In the genomic region with DNA sequence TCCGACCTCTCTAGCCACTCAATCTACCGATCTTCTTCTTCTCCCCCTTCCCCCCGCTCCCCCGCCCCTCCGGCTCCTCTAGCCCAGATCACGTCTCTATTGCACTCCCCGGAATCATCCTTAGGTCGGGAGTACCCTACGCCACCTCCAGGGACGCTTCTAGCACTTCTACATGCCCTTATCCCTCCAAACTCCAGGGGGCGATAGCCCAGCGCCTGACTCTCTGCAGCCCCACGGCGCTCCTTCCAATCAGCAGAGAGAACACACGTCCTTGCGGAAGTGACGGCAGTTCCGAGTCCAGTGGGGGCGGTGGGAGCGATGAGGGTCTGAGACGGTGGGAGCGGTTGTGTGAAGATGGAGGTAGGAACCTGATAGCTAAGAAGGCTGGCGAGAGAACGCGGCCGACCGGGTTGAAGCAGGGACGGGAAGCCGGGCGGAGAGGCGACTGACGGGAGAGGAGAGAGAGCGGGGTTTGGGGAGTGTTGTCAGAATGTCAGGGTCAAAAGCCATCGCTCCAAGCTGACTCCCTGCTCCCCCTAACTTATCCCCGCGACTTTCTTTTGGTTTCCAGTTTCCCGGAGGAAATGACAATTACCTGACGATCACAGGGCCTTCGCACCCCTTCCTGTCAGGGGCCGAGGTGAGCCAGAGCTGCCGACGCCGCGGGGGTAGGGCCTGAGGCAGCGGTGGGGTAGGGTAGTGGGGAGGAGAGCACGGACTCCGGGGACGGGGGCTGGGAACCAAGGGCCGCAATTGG, we compare ENCODE assay signal across 8 cellular contexts. TPM values are rescaled to one million over a fixed set of nuclear protein-coding genes. Genes with fewer than 3 reads are reported as not detected.
DNase-seq lines count a peak whose midpoint lies in the region; ATAC-seq and TF ChIP-seq lines count a peak whose summit lies in the region.

TSS of gene RAB2B (minus strand) at position 35 of the 757 bp plus-strand sequence. CDS start 87 bp downstream, outside the sequence.
TSS of gene TOX4 (plus strand) at position 271 of the 757 bp plus-strand sequence. CDS start at position 355, 84 bp downstream.

- TF ChIP-seq CTCF in GM13976 (IDR thresholded peaks at IDR 0.05; ENCODE audit: borderline replicate concordance, control extremely low read depth, extremely low read depth, insufficient read depth, missing control alignments): peak; percentile 96

- under 1% methylated on average over 49 of the region's 49 CpGs for WGBS in right cardiac atrium
- 0 to 1% methylated on average over 46 to 49 of the region's 49 CpGs for WGBS in aorta, 2 donors

- ATAC-seq in HG02870 (IDR thresholded peaks at IDR 0.05; ENCODE audit: unreplicated experiment) (peak; percentile 100), right cardiac atrium (peak; percentile 99), aorta (ENCODE audit: low FRiP score) (peak; percentile 100)

- no peaks in the 10 kb centered on the region for H3K9me3 ChIP-seq in right cardiac atrium (ENCODE audit: control insufficient read depth, low read length)
- no peaks in the 10 kb centered on the region for H3K9me3 ChIP-seq in aorta (ENCODE audit: control insufficient read depth, low read length)

- in situ Hi-C loops in GM13976 (cut with MboI; ENCODE audit: low sequenced_read_pairs, unreplicated experiment): no loop called here

- H3K9me3 Mint-ChIP-seq in T-helper 1 cell treated with Interleukin-12 subunit alpha and Interleukin-12 subunit beta and Interleukin-4 antibody, amounts not matched to agents 30 μg/mL and 1 μg/mL, for 36 hours: no peaks in the 10 kb centered on the region

- H3K4me3 ChIP-seq in right cardiac atrium (ENCODE audit: low read length): peak within 1 kb of the TSS; percentile 60
- H3K4me3 ChIP-seq in aorta (ENCODE audit: low read length in 2 of 2): peak within 1 kb of the TSS; percentile 68 to 87

- H3K4me1 ChIP-seq in right cardiac atrium (ENCODE audit: control insufficient read depth, insufficient read depth, low read length) (no peaks in the 10 kb centered on the region), aorta (ENCODE audit: control insufficient read depth in 1 of 2, insufficient read depth in 2 of 2, low read length in 2 of 2) (no peaks in the 10 kb centered on the region)

- H3K4me1 Mint-ChIP-seq in T-helper 1 cell treated with Interleukin-12 subunit alpha and Interleukin-12 subunit beta and Interleukin-4 antibody, amounts not matched to agents 30 μg/mL and 1 μg/mL, for 36 hours (ENCODE audit: low read depth): peaks cover 23% of the 10 kb centered on the region

- intact Hi-C loops in right cardiac atrium (cut with DNase I): no loop called here
- intact Hi-C loops in aorta (cut with DNase I): loop anchor here (2.0 to 5.0 kb wide), 2 partner anchors 20 to 35 kb away; partner anchors contain the start of genes METTL3 (in 2 of the 2) and CHD8 (in 1 of the 2)

- DNase-seq in GM13976 (ENCODE audit: low spot score) (peak; percentile 94), NCI-H146 treated with DMSO at 0.1 percent for 48 hours (lab: John Stamatoyannopoulos, UW; ENCODE audit: unreplicated experiment) (peak; percentile 98), anterior cingulate cortex (lab: John Stamatoyannopoulos, UW) (peak; percentile 76 to 99 (median 97)), right cardiac atrium (peak; percentile 94 to 96 (median 96)), putamen (ENCODE audit: low spot score) (peak; percentile 100), aorta (peak; percentile 96 to 97)

- H3K27me3 ChIP-seq in right cardiac atrium (ENCODE audit: control insufficient read depth, insufficient read depth) (no peaks in the 10 kb centered on the region), aorta (ENCODE audit: control insufficient read depth in 1 of 2, insufficient read depth in 2 of 2, low read length in 1 of 2) (no peaks in the 10 kb centered on the region)

- peak within 1 kb of the TSS; percentile 99 for H3K27ac Mint-ChIP-seq in T-helper 1 cell treated with Interleukin-12 subunit alpha and Interleukin-12 subunit beta and Interleukin-4 antibody, amounts not matched to agents 30 μg/mL and 1 μg/mL, for 36 hours

- peaks cover 18% of the 10 kb centered on the region for H3K36me3 Mint-ChIP-seq in T-helper 1 cell treated with Interleukin-12 subunit alpha and Interleukin-12 subunit beta and Interleukin-4 antibody, amounts not matched to agents 30 μg/mL and 1 μg/mL, for 36 hours (ENCODE audit: low read depth)

- no peaks in the 10 kb centered on the region for H3K36me3 ChIP-seq in aorta (ENCODE audit: control insufficient read depth in 1 of 2, insufficient read depth in 2 of 2, low read length in 1 of 2)

- peak within 1 kb of the TSS; percentile 95 for H3K27ac ChIP-seq in right cardiac atrium (ENCODE audit: low read length)
- H3K27ac ChIP-seq in aorta (ENCODE audit: low read depth in 1 of 2, low read length in 2 of 2): peak within 1 kb of the TSS in 1 of 2 donors; percentile 87

- H3K4me3 Mint-ChIP-seq in T-helper 1 cell treated with Interleukin-12 subunit alpha and Interleukin-12 subunit beta and Interleukin-4 antibody, amounts not matched to agents 30 μg/mL and 1 μg/mL, for 36 hours: peak within 1 kb of the TSS; percentile 99

- no peaks in the 10 kb centered on the region for H3K27me3 Mint-ChIP-seq in T-helper 1 cell treated with Interleukin-12 subunit alpha and Interleukin-12 subunit beta and Interleukin-4 antibody, amounts not matched to agents 30 μg/mL and 1 μg/mL, for 36 hours (ENCODE audit: low read depth)

RNA-seq across cellular contexts. Expression of gene RAB2B, which starts in this region (rescaled TPM):
- total RNA-seq in right cardiac atrium: 10 to 100 TPM; 22.5 to 25.7 (median 24.5) TPM
- 15.3 TPM for polyA plus RNA-seq in right cardiac atrium
- total RNA-seq in aorta: 10 to 100 TPM; 30.5 to 31.6 TPM
- 10 to 100 TPM in 1 of 2 donors, 1 to 10 TPM in 1; 8.6 to 21.7 TPM for polyA plus RNA-seq in aorta

RNA-seq across cellular contexts. Expression of gene TOX4, which starts in this region (rescaled TPM):
- total RNA-seq in right cardiac atrium (10 to 100 TPM; 66.0 to 82.2 (median 75.2) TPM), aorta (10 to 100 TPM; 67.8 to 75.7 TPM)
- polyA plus RNA-seq in right cardiac atrium (20.0 TPM), aorta (10 to 100 TPM; 19.0 to 41.8 TPM)

Comparison
In these comparisons a context has a peak if more than half of its experiments do, and no peak if none do; other contexts are left out.
1. intact Hi-C loops: an anchor here in aorta (2.0 to 5.0 kb wide); none called in right cardiac atrium.